Comparison of ENCODE assay signal across 1 cellular context in genomic region chr10:110498982-110499795, GRCh38.
A peak's percentile ranks its signal among the peaks of the same experiment; 100 is the strongest.
TF ChIP-seq lines count a peak whose summit lies in the region.

No MANE protein-coding gene starts in this region.

TF ChIP-seq in A549, 52 proteins besides CTCF, POLR2A, EP300 and RAD21 (continued from another document):
- TF ChIP-seq JUN (IDR thresholded peaks at IDR 0.05) (peak; percentile 4 to 24; a peak in 2 of 5 replicates), HEYL (CRISPR knock-in tag; IDR thresholded peaks at IDR 0.05) (no peak), HOXA7 (CRISPR knock-in tag; IDR thresholded peaks at IDR 0.05) (0 out of 2 replicates have a peak, but pooled peaks have one; percentile 7), SMC3 (IDR thresholded peaks at IDR 0.05) (peak; percentile 55), POLR2AphosphoS2 (conservative IDR thresholded peaks at IDR 0.05; ENCODE audit: low read length) (no peak), REST (IDR thresholded peaks at IDR 0.05) (no peak), FOSB (CRISPR knock-in tag; IDR thresholded peaks at IDR 0.05) (no peak; the same call in 1 of the 2 replicates), ESRRA (IDR thresholded peaks at IDR 0.05; ENCODE audit: borderline replicate concordance, low read length) (no peak), MAX (IDR thresholded peaks at IDR 0.05) (peak; percentile 51; the same call in 1 of the 2 replicates)
